Comparison of ENCODE assay signal across 11 cellular contexts in the genomic region with DNA sequence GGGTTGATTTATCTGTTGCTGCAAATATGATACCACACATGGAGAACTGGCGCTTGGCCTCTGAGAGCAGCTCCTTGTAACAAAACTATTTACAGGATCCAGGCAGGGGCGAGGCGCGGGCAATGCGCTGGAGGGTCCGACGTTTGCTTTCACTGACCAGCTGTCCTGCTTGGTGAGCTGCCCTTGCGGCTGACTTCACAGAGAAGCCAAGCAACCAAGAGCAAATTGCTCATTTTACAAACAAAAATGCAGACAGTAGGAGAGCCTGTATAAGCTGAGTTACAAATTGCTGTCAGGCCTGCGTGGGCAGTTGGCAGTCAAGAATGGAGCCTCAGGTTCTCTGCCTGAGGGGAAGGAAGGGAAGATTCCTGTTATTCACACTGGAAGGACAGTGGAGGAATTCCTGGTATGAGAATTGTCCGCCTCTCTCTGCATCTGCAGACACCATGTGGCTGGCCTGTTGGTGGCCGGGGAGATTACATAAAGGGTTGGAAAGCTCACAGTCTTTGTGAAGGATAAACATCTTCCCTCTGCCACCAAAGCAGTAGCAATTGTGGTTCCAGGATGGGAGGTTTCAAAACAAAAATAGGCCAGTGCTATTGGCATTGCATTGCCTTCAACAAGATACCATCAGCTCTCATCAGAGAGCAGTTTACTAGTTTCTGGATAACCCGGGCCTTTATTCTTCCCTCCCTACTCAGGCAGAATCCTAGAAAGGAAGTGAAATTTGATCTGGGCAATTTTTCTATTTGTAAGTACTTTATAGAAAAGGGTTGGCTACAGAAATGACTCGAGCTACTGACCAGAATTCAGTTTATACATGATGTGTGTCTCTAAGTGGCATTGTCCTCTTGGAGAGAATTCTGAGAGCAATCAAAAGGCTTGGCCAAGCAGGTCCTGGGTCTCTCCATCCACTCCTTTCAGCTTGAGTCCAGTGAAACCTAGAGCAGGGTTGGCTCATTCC.
A peak's percentile ranks its signal among the peaks of the same experiment; 100 is the strongest.
DNase-seq lines count a peak whose midpoint lies in the region; ATAC-seq and TF ChIP-seq lines count a peak whose summit lies in the region.
"Had no signal": no experiment of that assay in that cellular context is flagged by ENCODE, and none has a peak within 500 bp of the region (broad histone marks: within the 10 kb centered on the region; RNA-seq: fewer than 3 reads in every experiment).

No MANE protein-coding gene starts in this region.

- H2BK120ac ChIP-seq in mesendoderm (ENCODE audit: low read depth, low read length): no peak overlapping the region

- DNase-seq in BJ (ENCODE audit: low read depth) (peak; percentile 85), mesendoderm (peak; percentile 95), MG63 (no peak)
- DNase-seq: activated T-cell treated with anti-CD3 and anti-CD28 coated beads, Interleukin-2, amount 50 U/mL, for 48 hours; NCI-H524 treated with DMSO at 0.1 percent for 48 hours had no signal

- no peak overlapping the region for H2AK5ac ChIP-seq in mesendoderm (ENCODE audit: low read length)

- peak overlapping the region; percentile 2 for H3K18ac ChIP-seq in mesendoderm (ENCODE audit: low read length)

- no peak overlapping the region for H3K23ac ChIP-seq in mesendoderm (ENCODE audit: low read length)

- TF ChIP-seq CTCF in BJ (IDR thresholded peaks at IDR 0.05; ENCODE audit: insufficient read depth, low read depth, low read length) (no peak), brain (conservative IDR thresholded peaks at IDR 0.05) (no peak)

- peaks cover 0 to 4% (median 0%) of the 10 kb centered on the region in 5 experiments for H3K9me3 Mint-ChIP-seq in brain

- H3K4me3 ChIP-seq in BJ (ENCODE audit: low read depth, low read length) (no peak overlapping the region), HUES6 (ENCODE audit: low read depth, low read length) (no peak overlapping the region), mesendoderm (ENCODE audit: low read length) (no peak overlapping the region), MG63 (no peak overlapping the region)
- H3K4me3 ChIP-seq: GM12878 had no signal

- H3K9ac ChIP-seq in HUES6 (ENCODE audit: low read length) (peak overlapping the region; percentile 45), mesendoderm (ENCODE audit: low read length) (no peak overlapping the region)

- H3K56ac ChIP-seq in mesendoderm (ENCODE audit: low read length): no peak overlapping the region

- POLR2A ChIA-PET in BJ (lab: Charles Lee): no interaction called here

- H3K9me3 ChIP-seq in HUES6 (ENCODE audit: control insufficient read depth, insufficient read depth, low read depth, low read length) (no peaks in the 10 kb centered on the region), MG63 (no peaks in the 10 kb centered on the region)

- H3K36me3 ChIP-seq in BJ (ENCODE audit: control insufficient read depth, insufficient read depth, low read length): no peaks in the 10 kb centered on the region
- H3K36me3 ChIP-seq in HUES6 (ENCODE audit: control insufficient read depth, insufficient read depth, low read length): no peaks in the 10 kb centered on the region
- H3K36me3 ChIP-seq in mesendoderm (ENCODE audit: control insufficient read depth, insufficient read depth, low read length): no peaks in the 10 kb centered on the region
- no peaks in the 10 kb centered on the region for H3K36me3 ChIP-seq in MG63

- peak overlapping the region; percentile 17 for H3K4ac ChIP-seq in mesendoderm (ENCODE audit: low read depth, low read length)

- H2BK15ac ChIP-seq in mesendoderm (replicated peaks; ENCODE audit: low read depth): peak overlapping the region; percentile 28

- H3K27ac ChIP-seq in HUES6 (ENCODE audit: low read depth, low read length) (peak overlapping the region; percentile 33; the same call in 1 of the 2 replicates), mesendoderm (ENCODE audit: low read depth, low read length) (peak overlapping the region; percentile 77)

- H3K4me3 Mint-ChIP-seq in brain: peak overlapping the region in 1 of 5 experiments; percentile 42

- no peak overlapping the region for H3K4me2 ChIP-seq in mesendoderm (ENCODE audit: low read length)

- H3K4me1 ChIP-seq in HUES6 (ENCODE audit: control insufficient read depth, insufficient read depth, low read length): peaks cover 22% of the 10 kb centered on the region
- peaks cover 8% of the 10 kb centered on the region for H3K4me1 ChIP-seq in mesendoderm (ENCODE audit: control insufficient read depth, low read depth, low read length)

- H2BK5ac ChIP-seq in mesendoderm (ENCODE audit: low read length): no peak overlapping the region

- H3K4me1 Mint-ChIP-seq in brain: peaks cover 45% of the 10 kb centered on the region

- no peak overlapping the region for H4K5ac ChIP-seq in mesendoderm (ENCODE audit: low read length)

- CTCF ChIA-PET in BJ (lab: Yijun Ruan, JAX): interaction anchor here (0.6 to 1.2 kb wide), 5 partner anchors 15 to 331 kb away, joined by 3 to 4 read pairs (median 3); no protein-coding TSS in a partner anchor

- H3K27ac Mint-ChIP-seq in brain: peak overlapping the region in 3 of 5 experiments; percentile 29 to 95 (median 70)

- ATAC-seq in GM18909 (IDR thresholded peaks at IDR 0.05; ENCODE audit: poor library complexity, unreplicated experiment): no peak
- ATAC-seq in GM19023 (IDR thresholded peaks at IDR 0.05; ENCODE audit: unreplicated experiment): no peak
- no peak for ATAC-seq in HG02981 (IDR thresholded peaks at IDR 0.05; ENCODE audit: unreplicated experiment)
- ATAC-seq: GM12878 had no signal

- H3K79me2 ChIP-seq in mesendoderm (ENCODE audit: control insufficient read depth, insufficient read depth, low read length): no peaks in the 10 kb centered on the region

- peaks cover 8% of the 10 kb centered on the region; the same call in 1 of the 2 replicates for H3K27me3 ChIP-seq in BJ (ENCODE audit: control insufficient read depth, insufficient read depth, low read length)
- no peaks in the 10 kb centered on the region for H3K27me3 ChIP-seq in HUES6 (ENCODE audit: control insufficient read depth, insufficient read depth, low read length)
- H3K27me3 ChIP-seq in mesendoderm (ENCODE audit: insufficient read depth, low read length, poor library complexity): no peaks in the 10 kb centered on the region
- no peaks in the 10 kb centered on the region for H3K27me3 ChIP-seq in MG63

- peaks cover 3% of the 10 kb centered on the region for H3K27me3 Mint-ChIP-seq in brain

- peak overlapping the region; percentile 65 for H4K8ac ChIP-seq in mesendoderm (ENCODE audit: low read depth, low read length)

- H3K36me3 Mint-ChIP-seq in brain: no peaks in the 10 kb centered on the region

- H3K79me1 ChIP-seq in mesendoderm (ENCODE audit: low read length): no peaks in the 10 kb centered on the region

- WGBS in mesendoderm (ENCODE audit: extremely low coverage, insufficient coverage, low lambda C conversion rate): no CpG with 5 or more reads among the region's 13 CpGs
